15 cellular contexts compared by ENCODE assay signal in genomic region chr14:68576031-68576430, GRCh38.
DNase-seq lines count a peak whose midpoint lies in the region; ATAC-seq and TF ChIP-seq lines count a peak whose summit lies in the region.
"Had no signal": no experiment of that assay in that cellular context is flagged by ENCODE, and none has a peak within 500 bp of the region (broad histone marks: within the 10 kb centered on the region; RNA-seq: fewer than 3 reads in every experiment).

No MANE protein-coding gene starts in this region.

- no peak overlapping the region for H2AFZ ChIP-seq in fibroblast of lung (ENCODE audit: low read length)

- H3K4me2 ChIP-seq in fibroblast of lung (ENCODE audit: extremely low read depth, insufficient read depth, low read length): no peak overlapping the region

- TF ChIP-seq CTCF in RWPE1 (conservative IDR thresholded peaks at IDR 0.05; ENCODE audit: low read depth) (no peak), fibroblast of lung (conservative IDR thresholded peaks at IDR 0.05 in 1 of 2, IDR thresholded peaks at IDR 0.05 in 1 of 2; ENCODE audit: low read depth in 1 of 2, low read length in 2 of 2) (no peak)

- no peak overlapping the region for H3K9ac ChIP-seq in fibroblast of lung (ENCODE audit: insufficient read depth, low read length)

- no peak for ATAC-seq in GM18909 (IDR thresholded peaks at IDR 0.05; ENCODE audit: poor library complexity, unreplicated experiment)

- no peaks in the 10 kb centered on the region for H3K79me2 ChIP-seq in fibroblast of lung (ENCODE audit: control insufficient read depth, insufficient read depth, low read length)

- H3K27me3 ChIP-seq in fibroblast of lung (ENCODE audit: control insufficient read depth, insufficient read depth, low read length): no peaks in the 10 kb centered on the region
- H3K27me3 ChIP-seq: transverse colon had no signal

- H3K4me3 ChIP-seq in fibroblast of lung (replicated peaks in 1 of 4; ENCODE audit: control extremely low read depth in 1 of 4, insufficient read depth in 1 of 4, low read depth in 3 of 4, low read length in 4 of 4): no peak overlapping the region
- H3K4me3 ChIP-seq: transverse colon had no signal

- DNase-seq in EH (ENCODE audit: low read depth): peak; percentile 61
- DNase-seq in RWPE1 (ENCODE audit: low spot score): no peak
- DNase-seq in fibroblast of lung (ENCODE audit: low read depth in 2 of 2): no peak
- peak; percentile 43 for DNase-seq in renal cortical epithelial cell (ENCODE audit: low read depth)
- no peak for DNase-seq in NCI-H2107 (lab: John Stamatoyannopoulos, UW)
- DNase-seq in activated T-cell treated with anti-CD3 and anti-CD28 coated beads, Interleukin-2, amount 50 U/mL, for 48 hours: no peak
- no peak for DNase-seq in NCI-H69 (lab: John Stamatoyannopoulos, UW)
- DNase-seq: activated CD4-positive, alpha-beta T cell treated with anti-CD3 and anti-CD28 coated beads, Interleukin-2, amount 50 U/mL, for 4 hours; amygdala; DMS79 treated with DMSO at 0.1 percent for 48 hours; NCI-H1417; NCI-H524; T-helper 9 cell; transverse colon had no signal

- no peaks in the 10 kb centered on the region for H4K20me1 ChIP-seq in fibroblast of lung (ENCODE audit: control insufficient read depth, extremely low read depth, insufficient read depth, low read length)

- H3K9me3 ChIP-seq in fibroblast of lung (ENCODE audit: control insufficient read depth, insufficient read depth, low read depth, low read length): no peaks in the 10 kb centered on the region
- H3K9me3 ChIP-seq: transverse colon had no signal

- CTCF ChIA-PET in RWPE1 (lab: Yijun Ruan, JAX): no interaction called here

- POLR2A ChIA-PET in RWPE1 (lab: Yijun Ruan, JAX; ENCODE audit: low non-redundant PET): no interaction called here

- peaks cover 33% of the 10 kb centered on the region for H3K4me1 ChIP-seq in fibroblast of lung (ENCODE audit: control insufficient read depth, extremely low read depth, insufficient read depth, low read length)

- peak overlapping the region; percentile 89 for H3K27ac ChIP-seq in RWPE1
- H3K27ac ChIP-seq in fibroblast of lung (ENCODE audit: insufficient read depth, low read length): peak overlapping the region; percentile 92

- no peaks in the 10 kb centered on the region for H3K36me3 ChIP-seq in fibroblast of lung (ENCODE audit: control insufficient read depth, insufficient read depth, low read length)
- H3K36me3 ChIP-seq: transverse colon had no signal

Comparison
In these comparisons a context has a peak if more than half of its experiments do, and no peak if none do; other contexts are left out.
1. DNase-seq: peak in EH (single experiment) and renal cortical epithelial cell (single experiment); none in RWPE1 (single experiment), fibroblast of lung (0 of 2), NCI-H2107 (single experiment), activated T-cell treated with anti-CD3 and anti-CD28 coated beads, Interleukin-2, amount 50 U/mL, for 48 hours (0 of 2) and NCI-H69 (single experiment).